19 cellular contexts compared by ENCODE assay signal in genomic region chr7:37984775-37985390, GRCh38.
DNase-seq lines count a peak whose midpoint lies in the region; ATAC-seq and TF ChIP-seq lines count a peak whose summit lies in the region.
"Had no signal": no experiment of that assay in that cellular context is flagged by ENCODE, and none has a peak within 500 bp of the region (broad histone marks: within the 10 kb centered on the region; RNA-seq: fewer than 3 reads in every experiment).

No MANE protein-coding gene starts in this region.

- TF ChIP-seq CTCF in fibroblast of mammary gland (conservative IDR thresholded peaks at IDR 0.05; ENCODE audit: control insufficient read depth, insufficient read depth, low read depth, low read length) (no peak), nephron progenitor cell (IDR thresholded peaks at IDR 0.05) (no peak)

- ATAC-seq in GM19328 (IDR thresholded peaks at IDR 0.05; ENCODE audit: unreplicated experiment) (no peak), GM19395 (IDR thresholded peaks at IDR 0.05; ENCODE audit: unreplicated experiment) (no peak)

- H3K4me3 ChIP-seq in fibroblast of mammary gland (ENCODE audit: control insufficient read depth, low read depth, low read length), result no peak overlapping the region

- peaks cover 4% of the 10 kb centered on the region for H3K27me3 Mint-ChIP-seq in nephron progenitor cell (ENCODE audit: low read depth, poor library complexity)

- peaks cover 9% of the 10 kb centered on the region for H3K4me1 Mint-ChIP-seq in nephron progenitor cell

- H3K4me3 Mint-ChIP-seq in nephron progenitor cell, result no peak overlapping the region

- H3K27ac Mint-ChIP-seq in nephron progenitor cell, result peak overlapping the region; percentile 33

- CTCF ChIA-PET in HEK293T (lab: Yijun Ruan, JAX), result no interaction called here

- DNase-seq in HEK293T (ENCODE audit: extremely low spot score) (no peak), fibroblast of mammary gland (ENCODE audit: low read depth) (peak; percentile 34), nephron progenitor cell (no peak), GF-D8 (lab: John Stamatoyannopoulos, UW) (no peak), NCI-H2196 treated with DMSO at 0.1 percent for 48 hours (lab: John Stamatoyannopoulos, UW; ENCODE audit: unreplicated experiment) (no peak)
- DNase-seq: BE2C, Calu3, DND-41, HCEC 1CT, NCI-H1048, NCI-H1417 treated with DMSO at 0.1 percent for 48 hours, NCI-H1694 treated with DMSO at 0.1 percent for 48 hours, NCI-H2081, NCI-H226, NCI-H510A, NCI-H69, SHP77 had no signal

- H3K9me3 Mint-ChIP-seq in nephron progenitor cell, result no peaks in the 10 kb centered on the region

- POLR2A ChIA-PET in HEK293T (lab: Yijun Ruan, JAX), result no interaction called here

- H3K36me3 Mint-ChIP-seq in nephron progenitor cell (ENCODE audit: low read depth), result no peaks in the 10 kb centered on the region

TF ChIP-seq in HEK293T, 16 proteins besides CTCF, POLR2A, EP300 and RAD21:
- TF ChIP-seq L3MBTL2 (conservative IDR thresholded peaks at IDR 0.05) (no peak), FOXK2 (IDR thresholded peaks at IDR 0.05) (no peak), PKNOX1 (IDR thresholded peaks at IDR 0.05) (peak; percentile 33; the same call in 1 of the 2 replicates), TARDBP (IDR thresholded peaks at IDR 0.05) (no peak), NFRKB (IDR thresholded peaks at IDR 0.05) (no peak), CTBP1 (IDR thresholded peaks at IDR 0.05; ENCODE audit: borderline replicate concordance) (no peak)
TF ChIP-seq in HEK293T: peak in this region for 1.
